Comparison of ENCODE assay signal across 18 cellular contexts in the genomic region with DNA sequence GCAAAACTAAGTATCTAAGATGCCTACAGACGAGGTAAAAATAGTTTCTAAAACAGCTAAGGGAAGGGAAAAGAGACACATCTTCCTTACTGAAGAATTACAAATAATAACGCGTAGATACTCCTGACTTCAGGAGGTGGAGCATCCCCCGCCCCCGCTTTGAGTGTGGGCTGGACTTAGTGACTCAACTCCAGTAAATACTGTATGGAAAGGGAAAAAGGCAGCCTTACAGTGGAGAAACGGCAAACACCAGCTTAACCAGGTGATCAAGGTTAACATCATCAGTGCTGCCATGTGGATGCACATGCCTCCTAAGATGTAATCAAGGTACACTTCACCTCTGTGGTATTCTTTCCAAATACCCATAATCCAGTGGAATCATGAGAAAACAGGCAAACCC. TPM values are rescaled to one million over a fixed set of nuclear protein-coding genes. Genes with fewer than 3 reads are reported as not detected.
DNase-seq lines count a peak whose midpoint lies in the region; ATAC-seq, FAIRE-seq and TF ChIP-seq lines count a peak whose summit lies in the region.
"Had no signal": no experiment of that assay in that cellular context is flagged by ENCODE, and none has a peak within 500 bp of the region (broad histone marks: within the 10 kb centered on the region; RNA-seq: fewer than 3 reads in every experiment).

No MANE protein-coding gene starts in this region.

- no peak overlapping the region for H3K4me3 Mint-ChIP-seq in activated CD4-positive, alpha-beta T cell treated with anti-CD3 and anti-CD28 coated beads for 36 hours
- H3K4me3 Mint-ChIP-seq: activated CD4-positive, alpha-beta memory T cell treated with anti-CD3 and anti-CD28 coated beads for 36 hours; CD8-positive, alpha-beta memory T cell had no signal

- H3K36me3 Mint-ChIP-seq in activated CD4-positive, alpha-beta T cell treated with anti-CD3 and anti-CD28 coated beads for 36 hours (ENCODE audit: low read depth): peaks cover 8% of the 10 kb centered on the region

- H3K4me1 Mint-ChIP-seq in activated CD4-positive, alpha-beta T cell treated with anti-CD3 and anti-CD28 coated beads for 36 hours: peaks cover 5% of the 10 kb centered on the region
- H3K4me1 Mint-ChIP-seq: CD8-positive, alpha-beta memory T cell had no signal

- peaks cover 2% of the 10 kb centered on the region for H3K36me3 ChIP-seq in bronchial epithelial cell (ENCODE audit: control insufficient read depth, insufficient read depth, low read length)

- DNase-seq in activated CD4-positive, alpha-beta T cell treated with anti-CD3 and anti-CD28 coated beads for 36 hours: no peak
- DNase-seq in activated CD4-positive, alpha-beta T cell treated with anti-CD3 and anti-CD28 coated beads for 4 hours: no peak
- DNase-seq in bronchial epithelial cell (ENCODE audit: low read depth): peak; percentile 95
- DNase-seq in kidney tubule cell (ENCODE audit: low spot score): peak; percentile 17
- no peak for DNase-seq in urothelium cell line (ENCODE audit: low spot score)
- DNase-seq in SHP77 treated with DMSO at 0.1 percent for 48 hours (lab: John Stamatoyannopoulos, UW): no peak
- DNase-seq: 8988T; activated CD4-positive, alpha-beta memory T cell treated with anti-CD3 and anti-CD28 coated beads for 36 hours; CD8-positive, alpha-beta memory T cell; effector CD8-positive, alpha-beta T cell; glutamatergic neuron; KBM-7; NCI-H1436 treated with DMSO at 0.1 percent for 48 hours; SHP77; substantia nigra had no signal

- no peak for TF ChIP-seq CTCF in bronchial epithelial cell (IDR thresholded peaks at IDR 0.05; ENCODE audit: insufficient read depth, low read length, severe bottlenecking)

- POLR2A ChIA-PET in activated CD4-positive, alpha-beta T cell treated with anti-CD3 and anti-CD28 coated beads for 36 hours (lab: Charles Lee): interaction anchor here (0.6 kb wide), 1 partner anchor 14 kb away, joined by 3 read pairs; no protein-coding TSS in a partner anchor

- no peaks in the 10 kb centered on the region for H3K27me3 Mint-ChIP-seq in activated CD4-positive, alpha-beta T cell treated with anti-CD3 and anti-CD28 coated beads for 36 hours
- H3K27me3 Mint-ChIP-seq: activated CD4-positive, alpha-beta memory T cell treated with anti-CD3 and anti-CD28 coated beads for 36 hours; CD8-positive, alpha-beta memory T cell had no signal

- CTCF ChIA-PET in activated CD4-positive, alpha-beta T cell treated with anti-CD3 and anti-CD28 coated beads for 36 hours (lab: Charles Lee): no interaction called here

- H3K4me3 ChIP-seq in bronchial epithelial cell (ENCODE audit: low read depth, low read length): no peak overlapping the region
- H3K4me3 ChIP-seq: ascending aorta had no signal

- intact Hi-C loops in activated CD4-positive, alpha-beta T cell treated with anti-CD3 and anti-CD28 coated beads for 36 hours (cut with DNase I, micrococcal nuclease): no loop called here

- H3K27me3 ChIP-seq in bronchial epithelial cell (ENCODE audit: control insufficient read depth, insufficient read depth, low read length): no peaks in the 10 kb centered on the region
- H3K27me3 ChIP-seq: ascending aorta had no signal

- peak; percentile 50 for FAIRE-seq in bronchial epithelial cell (lab: Jason Lieb, UNC)
- peak; percentile 44 for FAIRE-seq in urothelium cell line (lab: Jason Lieb, UNC)

- H3K9me3 Mint-ChIP-seq in activated CD4-positive, alpha-beta T cell treated with anti-CD3 and anti-CD28 coated beads for 36 hours (ENCODE audit: low read depth): no peaks in the 10 kb centered on the region
- H3K9me3 Mint-ChIP-seq: activated CD4-positive, alpha-beta memory T cell treated with anti-CD3 and anti-CD28 coated beads for 36 hours; CD8-positive, alpha-beta memory T cell had no signal

- peak overlapping the region; percentile 31 for H3K27ac Mint-ChIP-seq in activated CD4-positive, alpha-beta T cell treated with anti-CD3 and anti-CD28 coated beads for 36 hours
- H3K27ac Mint-ChIP-seq: activated CD4-positive, alpha-beta memory T cell treated with anti-CD3 and anti-CD28 coated beads for 36 hours; CD8-positive, alpha-beta memory T cell had no signal

- ATAC-seq in activated CD4-positive, alpha-beta T cell treated with anti-CD3 and anti-CD28 coated beads for 36 hours: no peak
- ATAC-seq in HG03565 (IDR thresholded peaks at IDR 0.05; ENCODE audit: unreplicated experiment): no peak
- no peak for ATAC-seq in HG02884 (IDR thresholded peaks at IDR 0.05; ENCODE audit: unreplicated experiment)

RNA-seq across cellular contexts. Expression of gene HADHB, which starts 47.9 kb away (rescaled TPM):
- 10 to 100 TPM; 71.4 to 73.4 TPM for total RNA-seq in activated CD4-positive, alpha-beta T cell treated with anti-CD3 and anti-CD28 coated beads for 36 hours
- total RNA-seq in bronchial epithelial cell: 105 and 135 TPM in 2 replicates

RNA-seq across cellular contexts. Expression of gene HADHA, which starts 48.2 kb away (rescaled TPM):
- total RNA-seq in activated CD4-positive, alpha-beta T cell treated with anti-CD3 and anti-CD28 coated beads for 36 hours: 100 to 1,000 TPM; 149 to 154 TPM
- 140 and 155 TPM in 2 replicates for total RNA-seq in bronchial epithelial cell

RNA-seq across cellular contexts. Expression of gene SELENOI, which starts 53.3 kb away (rescaled TPM):
- 10 to 100 TPM; 26.5 to 42.3 TPM for total RNA-seq in activated CD4-positive, alpha-beta T cell treated with anti-CD3 and anti-CD28 coated beads for 36 hours
- total RNA-seq in bronchial epithelial cell: 28.0 and 32.6 TPM in 2 replicates

RNA-seq across cellular contexts. Expression of gene ADGRF3, which starts 53.9 kb away (rescaled TPM):
- total RNA-seq in activated CD4-positive, alpha-beta T cell treated with anti-CD3 and anti-CD28 coated beads for 36 hours: 1 to 10 TPM; 3.1 to 4.1 TPM
- not detected in 2 replicates for total RNA-seq in bronchial epithelial cell
- total RNA-seq: ascending aorta had no signal

Comparison
In these comparisons a context has a peak if more than half of its experiments do, and no peak if none do; other contexts are left out.
1. DNase-seq: peak in bronchial epithelial cell (single experiment) and kidney tubule cell (single experiment); none in activated CD4-positive, alpha-beta T cell treated with anti-CD3 and anti-CD28 coated beads for 36 hours (single experiment), activated CD4-positive, alpha-beta T cell treated with anti-CD3 and anti-CD28 coated beads for 4 hours (0 of 2), urothelium cell line (single experiment) and SHP77 treated with DMSO at 0.1 percent for 48 hours (single experiment).